ENCODE assay signal across 20 cellular contexts in genomic region chrX:107447642-107448041, GRCh38. TPM values are rescaled to one million over a fixed set of nuclear protein-coding genes. Genes with fewer than 3 reads are reported as not detected.
"Had no signal": no experiment of that assay in that cellular context is flagged by ENCODE, and none has a peak within 500 bp of the region (broad histone marks: within the 10 kb centered on the region; RNA-seq: fewer than 3 reads in every experiment).

No MANE protein-coding gene starts in this region.

- H3K4me1 ChIP-seq: upper lobe of right lung had no signal

- H3K36me3 Mint-ChIP-seq: activated CD4-positive, alpha-beta memory T cell treated with anti-CD3 and anti-CD28 coated beads for 36 hours; memory B cell; stimulated activated naive B cell treated with anti-CD40 and anti-IgM and Interleukin-4, amounts not matched to agents 10 μg/mL and 1 μg/mL and 100 μg/mL, for 72 hours had no signal

- H3K36me3 ChIP-seq: sigmoid colon, thyroid gland, upper lobe of right lung had no signal

- H3K27ac ChIP-seq: body of pancreas, sigmoid colon, upper lobe of right lung had no signal

- DNase-seq: activated CD4-positive, alpha-beta memory T cell treated with anti-CD3 and anti-CD28 coated beads for 36 hours; activated CD4-positive, alpha-beta T cell treated with anti-CD3 and anti-CD28 coated beads for 48 hours; activated effector memory CD4-positive, alpha-beta T cell treated with anti-CD3 and anti-CD28 coated beads, Interleukin-2, amount 50 U/mL, for 16 hours; activated naive CD4-positive, alpha-beta T cell treated with anti-CD3 and anti-CD28 coated beads, Interleukin-2, amount 50 U/mL, for 16 hours; activated naive CD8-positive, alpha-beta T cell treated with anti-CD3 and anti-CD28 coated beads, Interleukin-2, amount 50 U/mL, for 24 hours; body of pancreas; islet precursor cell; left cardiac atrium; sigmoid colon; stimulated activated CD4-positive, alpha-beta T cell treated with anti-CD3 and anti-CD28 coated beads, Interleukin-2, amount 100 ng/mL, for 48 hours; stimulated activated CD8-positive, alpha-beta memory T cell treated with anti-CD3 and anti-CD28 coated beads, Interleukin-4, amount 100 ng/mL, for 48 hours; stimulated activated naive B cell treated with anti-CD40 and anti-IgM and Interleukin-4, amounts not matched to agents 10 μg/mL and 1 μg/mL and 100 μg/mL, for 72 hours; SW 1271; T-helper 17 cell; thyroid gland; upper lobe of right lung had no signal

- ATAC-seq: activated naive CD8-positive, alpha-beta T cell treated with anti-CD3 and anti-CD28 coated beads, Interleukin-2, amount 50 U/mL, for 24 hours; body of pancreas; stimulated activated naive B cell treated with anti-CD40 and anti-IgM and Interleukin-4, amounts not matched to agents 10 μg/mL and 1 μg/mL and 100 μg/mL, for 72 hours; T-helper 17 cell; upper lobe of right lung had no signal

- H3K4me3 Mint-ChIP-seq: activated CD4-positive, alpha-beta memory T cell treated with anti-CD3 and anti-CD28 coated beads for 36 hours; activated naive CD8-positive, alpha-beta T cell treated with anti-CD3 and anti-CD28 coated beads, Interleukin-2, amount 50 U/mL, for 24 hours; memory B cell; stimulated activated naive B cell treated with anti-CD40 and anti-IgM and Interleukin-4, amounts not matched to agents 10 μg/mL and 1 μg/mL and 100 μg/mL, for 72 hours had no signal

- FAIRE-seq: frontal cortex had no signal

- H3K9me3 ChIP-seq: body of pancreas, sigmoid colon, thyroid gland, upper lobe of right lung had no signal

- H3K27me3 ChIP-seq: body of pancreas, thyroid gland, upper lobe of right lung had no signal

- H3K4me3 ChIP-seq: body of pancreas, sigmoid colon, thyroid gland, upper lobe of right lung had no signal

- H3K9me3 Mint-ChIP-seq: activated CD4-positive, alpha-beta memory T cell treated with anti-CD3 and anti-CD28 coated beads for 36 hours; activated naive CD8-positive, alpha-beta T cell treated with anti-CD3 and anti-CD28 coated beads, Interleukin-2, amount 50 U/mL, for 24 hours; memory B cell; stimulated activated naive B cell treated with anti-CD40 and anti-IgM and Interleukin-4, amounts not matched to agents 10 μg/mL and 1 μg/mL and 100 μg/mL, for 72 hours had no signal

- H3K27ac Mint-ChIP-seq: activated CD4-positive, alpha-beta memory T cell treated with anti-CD3 and anti-CD28 coated beads for 36 hours; activated naive CD8-positive, alpha-beta T cell treated with anti-CD3 and anti-CD28 coated beads, Interleukin-2, amount 50 U/mL, for 24 hours; memory B cell; nephron; stimulated activated naive B cell treated with anti-CD40 and anti-IgM and Interleukin-4, amounts not matched to agents 10 μg/mL and 1 μg/mL and 100 μg/mL, for 72 hours; T-helper 17 cell had no signal

RNA-seq across cellular contexts. Expression of gene FRMPD3, which starts 1.8 kb away (rescaled TPM):
- total RNA-seq: activated CD4-positive, alpha-beta memory T cell treated with anti-CD3 and anti-CD28 coated beads for 36 hours; subcutaneous adipose tissue had no signal
